8 cellular contexts compared by ENCODE assay signal in genomic region chr6:22147983-22148797, GRCh38.
A peak's percentile ranks its signal among the peaks of the same experiment; 100 is the strongest.
DNase-seq lines count a peak whose midpoint lies in the region; ATAC-seq lines count a peak whose summit lies in the region.

No MANE protein-coding gene starts in this region.

- no peak overlapping the region for H3K27ac Mint-ChIP-seq in stimulated activated naive B cell treated with anti-CD40 and anti-IgM and Interleukin-4, amounts not matched to agents 10 μg/mL and 1 μg/mL and 100 μg/mL, for 72 hours

- H3K4me1 Mint-ChIP-seq in stimulated activated naive B cell treated with anti-CD40 and anti-IgM and Interleukin-4, amounts not matched to agents 10 μg/mL and 1 μg/mL and 100 μg/mL, for 72 hours = peaks cover 12 to 13% of the 10 kb centered on the region in 2 donors

- peaks cover 19% of the 10 kb centered on the region for H3K4me1 ChIP-seq in mesodermal cell (ENCODE audit: control insufficient read depth, insufficient read depth, low read length, poor library complexity, severe bottlenecking)

- H3K9me3 Mint-ChIP-seq in stimulated activated naive B cell treated with anti-CD40 and anti-IgM and Interleukin-4, amounts not matched to agents 10 μg/mL and 1 μg/mL and 100 μg/mL, for 72 hours = no peaks in the 10 kb centered on the region

- peaks cover 14 to 26% of the 10 kb centered on the region in 2 donors for H3K27me3 Mint-ChIP-seq in stimulated activated naive B cell treated with anti-CD40 and anti-IgM and Interleukin-4, amounts not matched to agents 10 μg/mL and 1 μg/mL and 100 μg/mL, for 72 hours

- H3K9me3 ChIP-seq in mesodermal cell (ENCODE audit: control insufficient read depth, low read length) = no peaks in the 10 kb centered on the region

- H3K4me3 Mint-ChIP-seq in stimulated activated naive B cell treated with anti-CD40 and anti-IgM and Interleukin-4, amounts not matched to agents 10 μg/mL and 1 μg/mL and 100 μg/mL, for 72 hours = no peak overlapping the region

- H3K27ac ChIP-seq in mesodermal cell (ENCODE audit: low read depth, low read length, severe bottlenecking) = peak overlapping the region; percentile 42

- DNase-seq in ELR (ENCODE audit: low read depth) (peak; percentile 7), NCI-H345 (lab: John Stamatoyannopoulos, UW) (peak; percentile 69), T47D (ENCODE audit: low read depth in 1 of 2, low spot score in 1 of 2) (peak; percentile 30 to 70), NCI-H128 (lab: John Stamatoyannopoulos, UW; ENCODE audit: unreplicated experiment) (no peak)
- DNase-seq in stimulated activated naive B cell treated with anti-CD40 and anti-IgM and Interleukin-4, amounts not matched to agents 10 μg/mL and 1 μg/mL and 100 μg/mL, for 72 hours = no peak

- in situ Hi-C loops in T47D (cut with HindIII; ENCODE audit: low pct_unique_long_range_greater_than_20kb, low sequenced_read_pairs) = no loop called here

- H3K36me3 ChIP-seq in mesodermal cell (ENCODE audit: control insufficient read depth, insufficient read depth, low read length) = no peaks in the 10 kb centered on the region

- 93 to 100% methylated on average over 3 of the region's 7 CpGs for WGBS in mesodermal cell (ENCODE audit: insufficient coverage in 2 of 2), 2 experiments

- H3K36me3 Mint-ChIP-seq in stimulated activated naive B cell treated with anti-CD40 and anti-IgM and Interleukin-4, amounts not matched to agents 10 μg/mL and 1 μg/mL and 100 μg/mL, for 72 hours = no peaks in the 10 kb centered on the region

- ATAC-seq in GM18519 (IDR thresholded peaks at IDR 0.05; ENCODE audit: low FRiP score, unreplicated experiment) = no peak
- no peak for ATAC-seq in GM19328 (IDR thresholded peaks at IDR 0.05; ENCODE audit: unreplicated experiment)
- ATAC-seq in stimulated activated naive B cell treated with anti-CD40 and anti-IgM and Interleukin-4, amounts not matched to agents 10 μg/mL and 1 μg/mL and 100 μg/mL, for 72 hours (replicated peaks) = no peak

- no peak overlapping the region for H3K4me3 ChIP-seq in mesodermal cell (ENCODE audit: extremely low read depth, insufficient read depth, low read length, poor library complexity, severe bottlenecking)

Comparison
In these comparisons a context has a peak if more than half of its experiments do, and no peak if none do; other contexts are left out.
1. DNase-seq: peak in ELR (single experiment), NCI-H345 (single experiment) and T47D (2 of 2); none in stimulated activated naive B cell treated with anti-CD40 and anti-IgM and Interleukin-4, amounts not matched to agents 10 μg/mL and 1 μg/mL and 100 μg/mL, for 72 hours (single experiment) and NCI-H128 (single experiment).